ENCODE assay signal across 13 cellular contexts in the genomic region with DNA sequence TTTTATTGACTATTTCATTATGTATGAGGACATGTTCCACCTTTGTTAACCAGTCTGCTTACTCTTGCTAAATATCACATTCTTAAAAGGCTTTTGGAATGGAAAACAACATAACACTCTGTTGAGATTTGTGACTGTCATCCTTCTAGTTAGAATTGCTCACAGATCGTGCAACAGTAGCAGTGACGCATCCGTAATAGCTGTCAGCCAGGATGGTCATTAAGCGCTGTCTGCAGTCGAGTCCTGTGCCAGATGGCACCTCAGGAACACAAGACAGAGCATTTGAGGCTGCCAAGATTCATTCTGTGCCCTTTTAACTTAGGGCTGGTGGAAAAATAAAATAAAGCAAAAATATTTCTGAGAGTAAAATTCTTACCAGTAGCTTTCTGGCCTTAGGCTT.
DNase-seq lines count a peak whose midpoint lies in the region; ATAC-seq and TF ChIP-seq lines count a peak whose summit lies in the region.
"Had no signal": no experiment of that assay in that cellular context is flagged by ENCODE, and none has a peak within 500 bp of the region (broad histone marks: within the 10 kb centered on the region; RNA-seq: fewer than 3 reads in every experiment).

No MANE protein-coding gene starts in this region.

- CTCF ChIA-PET in activated naive CD4-positive, alpha-beta T cell treated with anti-CD3 and anti-CD28 coated beads, Interleukin-2, amount 10 ng/mL, durations not matched to agents 7 days and 5 days (lab: Charles Lee): no interaction called here

- no peak overlapping the region for H3K9ac ChIP-seq in MM.1S (ENCODE audit: low read length)

- H3K4me2 ChIP-seq in MM.1S (ENCODE audit: low read depth, low read length): no peak overlapping the region

- DNase-seq in NCI-H524 (lab: John Stamatoyannopoulos, UW): peak; percentile 72 to 83
- peak; percentile 84 for DNase-seq in cerebellum (ENCODE audit: low spot score)
- DNase-seq in nephron progenitor cell: peak; percentile 3
- no peak for DNase-seq in LoVo (ENCODE audit: low spot score)
- no peak for DNase-seq in MM.1S
- DNase-seq in activated naive CD4-positive, alpha-beta T cell treated with anti-CD3 and anti-CD28 coated beads, Interleukin-2, amount 10 ng/mL, durations not matched to agents 7 days and 5 days: no peak
- no peak for DNase-seq in activated CD4-positive, CD25-positive, alpha-beta regulatory T cell treated with anti-CD3 and anti-CD28 coated beads, Interleukin-2, amount 50 U/mL, for 72 hours
- DNase-seq: activated CD4-positive, alpha-beta T cell treated with anti-CD3 and anti-CD28 coated beads for 1 hour; activated T-cell treated with anti-CD3 and anti-CD28 coated beads, Interleukin-2, amount 50 U/mL, for 72 hours; NCI-H526 treated with DMSO at 0.1 percent for 48 hours; stimulated activated naive CD8-positive, alpha-beta T cell treated with anti-CD3 and anti-CD28 coated beads, Interleukin-15, amount 100 ng/mL, for 72 hours; SW 1271 had no signal

- no peaks in the 10 kb centered on the region for H3K79me2 ChIP-seq in MM.1S (ENCODE audit: low read length)

- H3K4me3 Mint-ChIP-seq in nephron progenitor cell: no peak overlapping the region
- no peak overlapping the region for H3K4me3 Mint-ChIP-seq in activated naive CD4-positive, alpha-beta T cell treated with anti-CD3 and anti-CD28 coated beads, Interleukin-2, amount 10 ng/mL, durations not matched to agents 7 days and 5 days
- H3K4me3 Mint-ChIP-seq: activated T-cell treated with anti-CD3 and anti-CD28 coated beads, Interleukin-2, amount 50 U/mL, for 72 hours; stimulated activated naive CD8-positive, alpha-beta T cell treated with anti-CD3 and anti-CD28 coated beads, Interleukin-15, amount 100 ng/mL, for 72 hours had no signal

- no peaks in the 10 kb centered on the region for H4K20me1 ChIP-seq in MM.1S (ENCODE audit: insufficient read depth, low read length)

- no peak overlapping the region for H2AFZ ChIP-seq in MM.1S (ENCODE audit: low read length)

- no peaks in the 10 kb centered on the region for H3K27me3 Mint-ChIP-seq in nephron progenitor cell (ENCODE audit: low read depth, poor library complexity)
- no peaks in the 10 kb centered on the region for H3K27me3 Mint-ChIP-seq in activated naive CD4-positive, alpha-beta T cell treated with anti-CD3 and anti-CD28 coated beads, Interleukin-2, amount 10 ng/mL, durations not matched to agents 7 days and 5 days
- H3K27me3 Mint-ChIP-seq: stimulated activated naive CD8-positive, alpha-beta T cell treated with anti-CD3 and anti-CD28 coated beads, Interleukin-15, amount 100 ng/mL, for 72 hours had no signal

- no peak for TF ChIP-seq CTCF in nephron progenitor cell (IDR thresholded peaks at IDR 0.05)
- TF ChIP-seq CTCF in MM.1S (IDR thresholded peaks at IDR 0.05; ENCODE audit: low read length): no peak

- H3K36me3 ChIP-seq in MM.1S (replicated peaks; ENCODE audit: insufficient read depth, low read length): no peaks in the 10 kb centered on the region

- no peaks in the 10 kb centered on the region for H3K9me2 ChIP-seq in MM.1S (replicated peaks; ENCODE audit: insufficient read depth, low read length)

- no peaks in the 10 kb centered on the region for H3K27me3 ChIP-seq in MM.1S (replicated peaks; ENCODE audit: insufficient read depth, low read length)

- no peaks in the 10 kb centered on the region for H3F3A ChIP-seq in MM.1S (ENCODE audit: insufficient read depth, low read length)

- H3K4me1 ChIP-seq in MM.1S (ENCODE audit: low read length): no peaks in the 10 kb centered on the region

- peaks cover 5% of the 10 kb centered on the region for H3K4me1 Mint-ChIP-seq in nephron progenitor cell
- H3K4me1 Mint-ChIP-seq in activated naive CD4-positive, alpha-beta T cell treated with anti-CD3 and anti-CD28 coated beads, Interleukin-2, amount 10 ng/mL, durations not matched to agents 7 days and 5 days: no peaks in the 10 kb centered on the region
- H3K4me1 Mint-ChIP-seq: stimulated activated naive CD8-positive, alpha-beta T cell treated with anti-CD3 and anti-CD28 coated beads, Interleukin-15, amount 100 ng/mL, for 72 hours had no signal

- ATAC-seq in GM18867 (IDR thresholded peaks at IDR 0.05; ENCODE audit: unreplicated experiment): peak; percentile 33
- ATAC-seq: activated T-cell treated with anti-CD3 and anti-CD28 coated beads, Interleukin-2, amount 50 U/mL, for 72 hours; stimulated activated naive CD8-positive, alpha-beta T cell treated with anti-CD3 and anti-CD28 coated beads, Interleukin-15, amount 100 ng/mL, for 72 hours had no signal

- peaks cover 6% of the 10 kb centered on the region for H3K9me3 Mint-ChIP-seq in nephron progenitor cell
- peaks cover 2% of the 10 kb centered on the region for H3K9me3 Mint-ChIP-seq in activated naive CD4-positive, alpha-beta T cell treated with anti-CD3 and anti-CD28 coated beads, Interleukin-2, amount 10 ng/mL, durations not matched to agents 7 days and 5 days

- H3K27ac Mint-ChIP-seq in nephron progenitor cell: no peak overlapping the region
- H3K27ac Mint-ChIP-seq in activated naive CD4-positive, alpha-beta T cell treated with anti-CD3 and anti-CD28 coated beads, Interleukin-2, amount 10 ng/mL, durations not matched to agents 7 days and 5 days: no peak overlapping the region
- H3K27ac Mint-ChIP-seq: activated T-cell treated with anti-CD3 and anti-CD28 coated beads, Interleukin-2, amount 50 U/mL, for 72 hours; stimulated activated naive CD8-positive, alpha-beta T cell treated with anti-CD3 and anti-CD28 coated beads, Interleukin-15, amount 100 ng/mL, for 72 hours had no signal

- no peak overlapping the region for H3K4me3 ChIP-seq in MM.1S (ENCODE audit: low read length)

- H3K9me3 ChIP-seq in MM.1S (replicated peaks; ENCODE audit: insufficient read depth, low read length): no peaks in the 10 kb centered on the region

- no peaks in the 10 kb centered on the region for H3K36me3 Mint-ChIP-seq in nephron progenitor cell (ENCODE audit: low read depth)
- H3K36me3 Mint-ChIP-seq in activated naive CD4-positive, alpha-beta T cell treated with anti-CD3 and anti-CD28 coated beads, Interleukin-2, amount 10 ng/mL, durations not matched to agents 7 days and 5 days: no peaks in the 10 kb centered on the region

- no peak overlapping the region for H3K27ac ChIP-seq in MM.1S (ENCODE audit: low read length)

Comparison
In these comparisons a context has a peak if more than half of its experiments do, and no peak if none do; other contexts are left out.
1. DNase-seq: peak in NCI-H524 (2 of 2), cerebellum (single experiment) and nephron progenitor cell (single experiment); none in LoVo (single experiment), MM.1S (single experiment), activated naive CD4-positive, alpha-beta T cell treated with anti-CD3 and anti-CD28 coated beads, Interleukin-2, amount 10 ng/mL, durations not matched to agents 7 days and 5 days (single experiment) and activated CD4-positive, CD25-positive, alpha-beta regulatory T cell treated with anti-CD3 and anti-CD28 coated beads, Interleukin-2, amount 50 U/mL, for 72 hours (single experiment).